15 cellular contexts compared by ENCODE assay signal in genomic region chr5:125295405-125295872, GRCh38.
DNase-seq lines count a peak whose midpoint lies in the region; ATAC-seq and TF ChIP-seq lines count a peak whose summit lies in the region.
"Had no signal": no experiment of that assay in that cellular context is flagged by ENCODE, and none has a peak within 500 bp of the region (broad histone marks: within the 10 kb centered on the region; RNA-seq: fewer than 3 reads in every experiment).

No MANE protein-coding gene starts in this region.

- no peaks in the 10 kb centered on the region for H3K9me3 ChIP-seq in adipocyte (ENCODE audit: control insufficient read depth, low read length)
- H3K9me3 ChIP-seq: lower lobe of right lung had no signal

- H3K9ac ChIP-seq in adipocyte (ENCODE audit: low read length), result no peak overlapping the region
- H3K9ac ChIP-seq: neural progenitor cell had no signal

- no peak overlapping the region for H3K4me3 ChIP-seq in adipocyte (ENCODE audit: low read length)
- H3K4me3 ChIP-seq: lower lobe of right lung, neural progenitor cell had no signal

- no peaks in the 10 kb centered on the region for H3K27me3 ChIP-seq in adipocyte (replicated peaks; ENCODE audit: control insufficient read depth, insufficient read depth, low read length)
- H3K27me3 ChIP-seq in foreskin keratinocyte, result no peaks in the 10 kb centered on the region
- H3K27me3 ChIP-seq: neural progenitor cell had no signal

- ATAC-seq in HG03175 (IDR thresholded peaks at IDR 0.05; ENCODE audit: unreplicated experiment) (peak; percentile 59), foreskin keratinocyte (peak; percentile 77), HG03159 (IDR thresholded peaks at IDR 0.05; ENCODE audit: unreplicated experiment) (no peak), GM19455 (IDR thresholded peaks at IDR 0.05; ENCODE audit: unreplicated experiment) (no peak), GM21360 (IDR thresholded peaks at IDR 0.05; ENCODE audit: unreplicated experiment) (no peak)
- ATAC-seq: activated T-cell treated with anti-CD3 and anti-CD28 coated beads, Interleukin-2, amount 50 U/mL, for 4 hours; lower lobe of right lung had no signal

- TF ChIP-seq CTCF in foreskin keratinocyte (conservative IDR thresholded peaks at IDR 0.05), result no peak

- H3K4me1 ChIP-seq in adipocyte (ENCODE audit: control insufficient read depth, insufficient read depth, low read length) (no peaks in the 10 kb centered on the region), foreskin keratinocyte (no peaks in the 10 kb centered on the region)
- H3K4me1 ChIP-seq: lower lobe of right lung had no signal

- H3K27ac ChIP-seq in foreskin keratinocyte, result no peak overlapping the region
- H3K27ac ChIP-seq: C4-2B, lower lobe of right lung, neural progenitor cell had no signal

- H3K36me3 ChIP-seq in adipocyte (ENCODE audit: control insufficient read depth, insufficient read depth, low read length, severe bottlenecking), result no peaks in the 10 kb centered on the region
- H3K36me3 ChIP-seq: lower lobe of right lung, neural progenitor cell had no signal

- DNase-seq in GM03348 (ENCODE audit: low spot score) (peak; percentile 4), adipocyte (ENCODE audit: low read depth) (peak; percentile 43), foreskin keratinocyte (peak; percentile 46 to 49), NCI-H526 treated with DMSO at 0.1 percent for 48 hours (lab: John Stamatoyannopoulos, UW) (no peak)
- DNase-seq: activated T-cell treated with anti-CD3 and anti-CD28 coated beads, Interleukin-2, amount 50 U/mL, for 4 hours; lower lobe of right lung; NCI-H1105; NCI-H774; small intestine had no signal

Comparison
In these comparisons a context has a peak if more than half of its experiments do, and no peak if none do; other contexts are left out.
1. ATAC-seq: peak in HG03175 (single experiment) and foreskin keratinocyte (single experiment); none in HG03159 (single experiment), GM19455 (single experiment) and GM21360 (single experiment).